In the genomic region with DNA sequence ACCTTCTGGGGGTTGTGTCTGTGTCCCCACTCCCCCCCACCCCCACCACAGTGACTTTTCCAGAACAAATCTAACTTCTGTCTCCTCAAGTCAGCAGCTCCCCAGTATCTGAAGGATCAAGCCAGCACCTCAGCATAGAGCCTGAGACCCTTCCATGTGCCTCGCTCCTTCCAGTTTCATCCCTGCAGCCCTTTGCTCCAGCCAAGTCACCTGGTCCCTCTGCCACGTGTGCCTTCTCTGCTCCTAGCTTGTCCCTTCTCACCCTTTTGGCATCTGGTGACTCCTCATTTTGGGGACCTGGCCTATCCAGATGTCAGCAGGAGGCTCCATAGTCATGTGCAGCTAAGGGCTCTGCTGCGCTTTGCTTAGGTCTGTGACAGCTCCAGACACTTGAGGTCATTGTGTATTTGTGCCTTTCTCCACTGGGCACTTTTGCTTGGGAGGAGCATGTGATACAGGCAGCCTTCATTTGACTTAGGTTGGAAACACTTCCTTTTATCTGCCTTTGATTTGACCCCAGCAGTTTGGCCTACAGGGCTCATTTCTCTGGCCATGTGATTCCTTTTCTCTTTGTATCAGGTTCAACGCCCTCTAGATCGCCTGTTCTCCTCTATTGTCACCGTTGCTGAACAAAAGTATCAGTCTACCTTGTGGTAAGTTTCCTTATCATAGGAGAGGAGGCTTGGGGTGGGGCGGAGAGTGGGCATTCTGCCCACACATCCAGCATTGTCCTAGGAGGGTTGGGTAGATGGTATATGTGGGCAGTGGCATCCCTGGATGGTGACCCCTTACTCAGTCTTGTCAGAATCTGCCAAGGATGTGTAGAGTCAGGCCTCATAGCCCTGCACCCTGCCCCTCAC, we compare ENCODE assay signal across 13 cellular contexts. TPM values are rescaled to one million over a fixed set of nuclear protein-coding genes. Genes with fewer than 3 reads are reported as not detected.
DNase-seq lines count a peak whose midpoint lies in the region; ATAC-seq, FAIRE-seq and TF ChIP-seq lines count a peak whose summit lies in the region.
"Had no signal": no experiment of that assay in that cellular context is flagged by ENCODE, and none has a peak within 500 bp of the region (broad histone marks: within the 10 kb centered on the region; RNA-seq: fewer than 3 reads in every experiment).

No MANE protein-coding gene starts in this region.

- peaks cover 2% of the 10 kb centered on the region for H3K9me1 ChIP-seq in K562 (ENCODE audit: control insufficient read depth, insufficient read depth, low read length)

- H3K79me2 ChIP-seq in K562 (ENCODE audit: control insufficient read depth, insufficient read depth, low read length) (peaks cover 4% of the 10 kb centered on the region; the same call in 1 of the 3 replicates), osteoblast (ENCODE audit: insufficient read depth, low read length) (no peaks in the 10 kb centered on the region)

- H3K9me3 Mint-ChIP-seq in IgD-negative memory B cell: no peaks in the 10 kb centered on the region

- peak overlapping the region in 1 of 3 donors; percentile 24 for H3K27ac Mint-ChIP-seq in IgD-negative memory B cell

- no peaks in the 10 kb centered on the region for H3K9me3 ChIP-seq in K562 (replicated peaks; ENCODE audit: control insufficient read depth, insufficient read depth, low read depth, low read length)
- H3K9me3 ChIP-seq in osteoblast (ENCODE audit: low read depth, low read length): no peaks in the 10 kb centered on the region
- H3K9me3 ChIP-seq: prostate gland had no signal

- peaks cover 41 to 51% of the 10 kb centered on the region in 2 experiments for H3K4me1 ChIP-seq in K562 (replicated peaks in 1 of 2; ENCODE audit: control insufficient read depth in 2 of 2, insufficient read depth in 2 of 2, low read length in 2 of 2)
- peaks cover 25% of the 10 kb centered on the region for H3K4me1 ChIP-seq in osteoblast (ENCODE audit: insufficient read depth, low read length)
- H3K4me1 ChIP-seq: prostate gland had no signal

- no peak for TF ChIP-seq POLR2A in K562 (conservative IDR thresholded peaks at IDR 0.05)

- POLR2A ChIA-PET in K562 (lab: Yijun Ruan, JAX): interaction anchor here (0.8 kb wide), 1 partner anchor 99 kb away, joined by 3 read pairs; no protein-coding TSS in a partner anchor

- H3K4me2 ChIP-seq in K562 (ENCODE audit: insufficient read depth, low read length): no peak overlapping the region; the same call in 1 of the 2 replicates
- no peak overlapping the region for H3K4me2 ChIP-seq in osteoblast (ENCODE audit: insufficient read depth, low read length)

- no peaks in the 10 kb centered on the region for H4K20me1 ChIP-seq in K562 (replicated peaks; ENCODE audit: control insufficient read depth, insufficient read depth, low read length)
- H4K20me1 ChIP-seq in osteoblast (ENCODE audit: insufficient read depth, low read length): no peaks in the 10 kb centered on the region

- H3K27ac ChIP-seq in K562 (ENCODE audit: extremely low read depth, low read depth, low read length): peak overlapping the region; percentile 98
- H3K27ac ChIP-seq in osteoblast (ENCODE audit: low read depth, low read length): no peak overlapping the region
- no peak overlapping the region for H3K27ac ChIP-seq in coronary artery
- H3K27ac ChIP-seq: GM23248, prostate gland had no signal

- intact Hi-C loops in K562 (cut with micrococcal nuclease): no loop called here

- H3K27me3 ChIP-seq in K562 (ENCODE audit: control insufficient read depth in 2 of 2, insufficient read depth in 2 of 2, low read length in 2 of 2) (no peaks in the 10 kb centered on the region), osteoblast (ENCODE audit: insufficient read depth, low read length) (no peaks in the 10 kb centered on the region)

- in situ Hi-C loops in K562 (cut with MboI): loop anchor here (10.0 kb wide), 1 partner anchor 147 kb away; no protein-coding TSS in a partner anchor

- peaks cover 12% of the 10 kb centered on the region for H3K36me3 Mint-ChIP-seq in IgD-negative memory B cell

- FAIRE-seq in K562 (lab: Jason Lieb, UNC): peak; percentile 56

- 69% methylated on average over 6 of the region's 7 CpGs for WGBS in K562 (ENCODE audit: insufficient coverage, low coverage, missing lambda C conversion rate)

- no TSS peak for BruUV-seq in K562 (replicated peaks; lab: Mats Ljungman, UMichigan)

- H3K9ac ChIP-seq in K562 (ENCODE audit: insufficient read depth in 1 of 2, low read depth in 2 of 2, low read length in 2 of 2): peak overlapping the region; percentile 74 to 75; a peak in 3 of 4 replicates
- H3K9ac ChIP-seq: GM23248 had no signal

- no peak for TF ChIP-seq RAD21 in K562 (CRISPR knock-in tag; conservative IDR thresholded peaks at IDR 0.05 in 1 of 2, IDR thresholded peaks at IDR 0.05 in 1 of 2)

- H3K27me3 Mint-ChIP-seq in IgD-negative memory B cell: no peaks in the 10 kb centered on the region

- no peak for TF ChIP-seq EP300 in K562 (IDR thresholded peaks at IDR 0.05; ENCODE audit: low read length)

- H3K4me3 ChIP-seq in K562: no peak overlapping the region
- H3K4me3 ChIP-seq in osteoblast (ENCODE audit: insufficient read depth, low read length): no peak overlapping the region
- H3K4me3 ChIP-seq in coronary artery: no peak overlapping the region
- H3K4me3 ChIP-seq: GM23248, prostate gland had no signal

- peak overlapping the region in 3 of 4 donors; percentile 19 to 90 (median 70) for H3K4me3 Mint-ChIP-seq in IgD-negative memory B cell

- DNase-seq in CD1c-positive myeloid dendritic cell (ENCODE audit: extremely low spot score) (peak; percentile 57), K562 (ENCODE audit: extremely low read depth in 1 of 4, low spot score in 3 of 4) (no peak), osteoblast (ENCODE audit: insufficient read length, low spot score, missing footprints) (peak; percentile 77), coronary artery (ENCODE audit: low spot score) (no peak), NCI-H526 treated with DMSO at 0.1 percent for 48 hours (lab: John Stamatoyannopoulos, UW) (no peak), glomerular visceral epithelial cell (ENCODE audit: extremely low spot score) (no peak), MV-4-11 (lab: John Stamatoyannopoulos, UW) (no peak)
- DNase-seq: activated CD4-positive, CD25-positive, alpha-beta regulatory T cell treated with anti-CD3 and anti-CD28 coated beads, Interleukin-2, amount 50 U/mL, for 72 hours; GM23248; NCI-H2171 had no signal

- TF ChIP-seq CTCF in K562 (IDR thresholded peaks at IDR 0.05 in 2 of 3, conservative IDR thresholded peaks at IDR 0.05 in 1 of 3; ENCODE audit: insufficient read depth in 2 of 3, low read depth in 1 of 3, low read length in 3 of 3): no peak
- no peak for TF ChIP-seq CTCF in osteoblast (IDR thresholded peaks at IDR 0.05; ENCODE audit: extremely low read depth, low read depth, low read length)
- TF ChIP-seq CTCF in coronary artery (IDR thresholded peaks at IDR 0.05): no peak

- CTCF ChIA-PET in K562 (lab: Yijun Ruan, JAX; ENCODE audit: low intra/inter-chr PET ratio): no interaction called here

- peaks cover 56 to 72% (median 69%) of the 10 kb centered on the region in 3 donors for H3K4me1 Mint-ChIP-seq in IgD-negative memory B cell

- ATAC-seq in K562: no peak
- ATAC-seq: esophagus mucosa had no signal

- H3K36me3 ChIP-seq in K562 (ENCODE audit: control insufficient read depth, insufficient read depth, low read length): peaks cover 53% of the 10 kb centered on the region; the same call in 2 of the 3 replicates
- H3K36me3 ChIP-seq in osteoblast (ENCODE audit: insufficient read depth, low read length): peaks cover 24% of the 10 kb centered on the region
- H3K36me3 ChIP-seq: prostate gland had no signal

- H2AFZ ChIP-seq in K562 (ENCODE audit: low read depth, low read length) (no peak overlapping the region), osteoblast (ENCODE audit: low read length) (no peak overlapping the region)
- H2AFZ ChIP-seq: GM23248 had no signal

RNA-seq across cellular contexts. Expression of a gene that starts 7.1 kb away (rescaled TPM):
- 47.2 TPM for polyA plus RNA-seq in IgD-negative memory B cell
- 152 and 242 TPM in 2 replicates for total RNA-seq in K562 (2011; cell fraction: chromatin; rRNA removed; ENCODE audit: low replicate concordance)
- 77.9 and 81.3 TPM in 2 replicates for total RNA-seq in K562 (2011; cell fraction: nucleolus; rRNA removed)
- 116 and 142 TPM in 2 replicates for total RNA-seq in K562 (2011; cell fraction: nucleoplasm; rRNA removed)
- total RNA-seq in K562 (2014; rRNA removed): 58.1 and 61.4 TPM in 2 replicates
- 56.9 and 65.9 TPM in 2 replicates for total RNA-seq in K562 (2014; rRNA removed; fragmentation: Illumina TruSeq; extraction: Trizol)
- 56.8 and 59.4 TPM in 2 replicates for total RNA-seq in K562 (2015; rRNA removed; fragmentation: Illumina TruSeq; extraction: Trizol)
- total RNA-seq in K562 (2021): 86.7 and 98.4 TPM in 2 replicates
- 70.7 and 96.9 TPM in 2 replicates for polyA plus RNA-seq in K562 (2011; rRNA removed)
- 71.3 and 73.3 TPM in 2 replicates for polyA plus RNA-seq in K562 (2011; cell fraction: cytosol; rRNA removed)
- polyA plus RNA-seq in K562 (2011; cell fraction: nucleus; rRNA removed): 58.7 and 63.9 TPM in 2 replicates
- 31.9 and 42.7 TPM in 2 replicates for polyA plus RNA-seq in K562 (2012)
- 55.3 and 63.6 TPM in 2 replicates for polyA plus RNA-seq in K562 (2014; fragmentation: Illumina TruSeq; extraction: Trizol)
- polyA plus RNA-seq in K562 (2014; fragmentation: Nextera tagmentation; extraction: Ambion mirVana): 10 to 100 TPM; 15.7 to 19.1 TPM
- polyA plus RNA-seq in K562 (2014; rRNA removed): 47.3 and 54.8 TPM in 2 replicates
- polyA minus RNA-seq in K562 (2011; rRNA and poly(A)+ RNA removed): 214 and 224 TPM in 2 replicates
- 65.3 and 93.0 TPM in 2 replicates for polyA minus RNA-seq in K562 (2011; cell fraction: cytosol; rRNA and poly(A)+ RNA removed)
- 63.7 and 91.3 TPM in 2 replicates for polyA minus RNA-seq in K562 (2011; cell fraction: nucleus; rRNA and poly(A)+ RNA removed)
- 36.2 and 43.9 TPM in 2 replicates for total RNA-seq in osteoblast

RNA-seq across cellular contexts. Expression of a gene that starts 55.0 kb away (rescaled TPM):
- polyA plus RNA-seq in IgD-negative memory B cell (68.3 TPM), K562 (2011; rRNA removed) (13.0 and 16.3 TPM in 2 replicates), K562 (2014; fragmentation: Illumina TruSeq; extraction: Trizol) (19.4 and 20.6 TPM in 2 replicates), K562 (2014; fragmentation: Nextera tagmentation; extraction: Ambion mirVana) (1 to 10 TPM; 5.8 to 9.3 TPM), K562 (2014; rRNA removed) (13.3 and 15.1 TPM in 2 replicates)
- total RNA-seq in K562 (2011; cell fraction: chromatin; rRNA removed; ENCODE audit: low replicate concordance): 74.9 and 112 TPM in 2 replicates
- 54.5 and 61.7 TPM in 2 replicates for total RNA-seq in K562 (2011; cell fraction: nucleolus; rRNA removed)
- 68.8 and 69.1 TPM in 2 replicates for total RNA-seq in K562 (2011; cell fraction: nucleoplasm; rRNA removed)
- total RNA-seq in K562 (2014; rRNA removed) (22.3 and 22.5 TPM in 2 replicates), K562 (2014; rRNA removed; fragmentation: Illumina TruSeq; extraction: Trizol) (17.8 and 20.9 TPM in 2 replicates), K562 (2015; rRNA removed; fragmentation: Illumina TruSeq; extraction: Trizol) (21.5 and 22.5 TPM in 2 replicates), K562 (2021) (21.7 and 25.6 TPM in 2 replicates), osteoblast (8.7 and 8.8 TPM in 2 replicates)
- 16.5 and 19.6 TPM in 2 replicates for polyA plus RNA-seq in K562 (2011; cell fraction: cytosol; rRNA removed)
- polyA plus RNA-seq in K562 (2011; cell fraction: nucleus; rRNA removed): 68.4 and 74.9 TPM in 2 replicates
- 11.7 and 12.5 TPM in 2 replicates for polyA plus RNA-seq in K562 (2012)
- polyA minus RNA-seq in K562 (2011; rRNA and poly(A)+ RNA removed): 32.9 and 41.8 TPM in 2 replicates
- polyA minus RNA-seq in K562 (2011; cell fraction: cytosol; rRNA and poly(A)+ RNA removed): 10.8 and 20.7 TPM in 2 replicates
- 27.3 and 35.1 TPM in 2 replicates for polyA minus RNA-seq in K562 (2011; cell fraction: nucleus; rRNA and poly(A)+ RNA removed)

RNA-seq across cellular contexts. Expression of a gene that starts 55.1 kb away (rescaled TPM):
- polyA plus RNA-seq in IgD-negative memory B cell (35.8 TPM), K562 (2011; rRNA removed) (17.6 and 21.9 TPM in 2 replicates), K562 (2014; fragmentation: Illumina TruSeq; extraction: Trizol) (13.7 and 15.5 TPM in 2 replicates), K562 (2014; fragmentation: Nextera tagmentation; extraction: Ambion mirVana) (1 to 10 TPM; 2.8 to 3.5 TPM), K562 (2014; rRNA removed) (24.5 and 28.7 TPM in 2 replicates)
- total RNA-seq in K562 (2011; cell fraction: chromatin; rRNA removed; ENCODE audit: low replicate concordance): 9.9 and 32.8 TPM in 2 replicates
- total RNA-seq in K562 (2011; cell fraction: nucleolus; rRNA removed): 32.9 and 43.2 TPM in 2 replicates
- total RNA-seq in K562 (2011; cell fraction: nucleoplasm; rRNA removed): 15.0 and 22.7 TPM in 2 replicates
- total RNA-seq in K562 (2014; rRNA removed) (21.1 and 27.1 TPM in 2 replicates), K562 (2014; rRNA removed; fragmentation: Illumina TruSeq; extraction: Trizol) (13.0 and 13.1 TPM in 2 replicates), K562 (2015; rRNA removed; fragmentation: Illumina TruSeq; extraction: Trizol) (15.9 and 16.3 TPM in 2 replicates), K562 (2021) (22.5 and 24.5 TPM in 2 replicates), osteoblast (10.5 and 12.4 TPM in 2 replicates)
- polyA plus RNA-seq in K562 (2011; cell fraction: cytosol; rRNA removed): 17.2 and 40.7 TPM in 2 replicates
- 12.1 and 14.4 TPM in 2 replicates for polyA plus RNA-seq in K562 (2011; cell fraction: nucleus; rRNA removed)
- polyA plus RNA-seq in K562 (2012): 13.7 and 14.7 TPM in 2 replicates
- polyA minus RNA-seq in K562 (2011; rRNA and poly(A)+ RNA removed): 14.8 and 17.9 TPM in 2 replicates
- 7.6 and 12.9 TPM in 2 replicates for polyA minus RNA-seq in K562 (2011; cell fraction: cytosol; rRNA and poly(A)+ RNA removed)
- polyA minus RNA-seq in K562 (2011; cell fraction: nucleus; rRNA and poly(A)+ RNA removed): 15.3 and 25.1 TPM in 2 replicates

Comparison
In these comparisons a context has a peak if more than half of its experiments do, and no peak if none do; other contexts are left out.
1. DNase-seq: peak in CD1c-positive myeloid dendritic cell (single experiment) and osteoblast (single experiment); none in K562 (0 of 4), coronary artery (single experiment), NCI-H526 treated with DMSO at 0.1 percent for 48 hours (single experiment), glomerular visceral epithelial cell (single experiment) and MV-4-11 (single experiment).